17 cellular contexts compared by ENCODE assay signal in genomic region chr4:30600246-30600645, GRCh38.
DNase-seq lines count a peak whose midpoint lies in the region; ATAC-seq and TF ChIP-seq lines count a peak whose summit lies in the region.
"Had no signal": no experiment of that assay in that cellular context is flagged by ENCODE, and none has a peak within 500 bp of the region (broad histone marks: within the 10 kb centered on the region; RNA-seq: fewer than 3 reads in every experiment).

No MANE protein-coding gene starts in this region.

- ATAC-seq in HG03457 (IDR thresholded peaks at IDR 0.05; ENCODE audit: unreplicated experiment) = no peak
- ATAC-seq: activated T-helper 17 cell treated with anti-CD3 and anti-CD28 coated beads, Interleukin-2, amount 50 U/mL, for 72 hours; stimulated activated memory B cell treated with anti-CD40 and anti-IgM and Interleukin-4, amounts not matched to agents 10 μg/mL and 1 μg/mL and 100 μg/mL, for 72 hours; upper lobe of right lung had no signal

- H3K4me1 Mint-ChIP-seq in activated T-helper 2 cell treated with anti-CD3 and anti-CD28 coated beads, Interferon-gamma antibody, Interleukin-2, Interleukin-4, amounts not matched to agents 10 μg/mL and 5 μg/mL and 100 μg/mL, durations not matched to agents 14 hours and 24 hours and 36 hours (ENCODE audit: low read depth) = no peaks in the 10 kb centered on the region
- H3K4me1 Mint-ChIP-seq: activated T-helper 17 cell treated with anti-CD3 and anti-CD28 coated beads, Interleukin-2, amount 50 U/mL, for 72 hours; stimulated activated memory B cell treated with anti-CD40 and anti-IgM and Interleukin-4, amounts not matched to agents 10 μg/mL and 1 μg/mL and 100 μg/mL, for 72 hours had no signal

- H3K27ac Mint-ChIP-seq in activated T-helper 2 cell treated with anti-CD3 and anti-CD28 coated beads, Interferon-gamma antibody, Interleukin-2, Interleukin-4, amounts not matched to agents 10 μg/mL and 5 μg/mL and 100 μg/mL, durations not matched to agents 14 hours and 24 hours and 36 hours = no peak overlapping the region
- H3K27ac Mint-ChIP-seq: activated T-helper 17 cell treated with anti-CD3 and anti-CD28 coated beads, Interleukin-2, amount 50 U/mL, for 72 hours; stimulated activated memory B cell treated with anti-CD40 and anti-IgM and Interleukin-4, amounts not matched to agents 10 μg/mL and 1 μg/mL and 100 μg/mL, for 72 hours had no signal

- DNase-seq in HS-5 (ENCODE audit: low read depth) = peak; percentile 16
- DNase-seq in SK-MEL-5 (ENCODE audit: low read depth, low spot score) = peak; percentile 96
- peak; percentile 57 for DNase-seq in fibroblast of pulmonary artery (ENCODE audit: low read depth)
- peak; percentile 12 for DNase-seq in retina
- DNase-seq in NK-92 (lab: John Stamatoyannopoulos, UW; ENCODE audit: unreplicated experiment) = no peak
- no peak for DNase-seq in activated T-helper 2 cell treated with anti-CD3 and anti-CD28 coated beads, Interferon-gamma antibody, Interleukin-2, Interleukin-4, amounts not matched to agents 10 μg/mL and 5 μg/mL and 100 μg/mL, durations not matched to agents 14 hours and 24 hours and 36 hours (ENCODE audit: low spot score)
- DNase-seq: activated CD8-positive, alpha-beta memory T cell treated with anti-CD3 and anti-CD28 coated beads for 24 hours; aorta; C1 segment of cervical spinal cord; DMS53; NCI-H1436 treated with DMSO at 0.1 percent for 48 hours; NCI-H446 treated with DMSO at 0.1 percent for 48 hours; occipital lobe; upper lobe of right lung had no signal

- no peak for TF ChIP-seq CTCF in fibroblast of pulmonary artery (IDR thresholded peaks at IDR 0.05; ENCODE audit: low read length, missing control alignments)

- intact Hi-C loops in activated T-helper 2 cell treated with anti-CD3 and anti-CD28 coated beads, Interferon-gamma antibody, Interleukin-2, Interleukin-4, amounts not matched to agents 10 μg/mL and 5 μg/mL and 100 μg/mL, durations not matched to agents 14 hours and 24 hours and 36 hours (cut with micrococcal nuclease) = no loop called here

- no peak overlapping the region for H3K4me3 Mint-ChIP-seq in activated T-helper 2 cell treated with anti-CD3 and anti-CD28 coated beads, Interferon-gamma antibody, Interleukin-2, Interleukin-4, amounts not matched to agents 10 μg/mL and 5 μg/mL and 100 μg/mL, durations not matched to agents 14 hours and 24 hours and 36 hours (ENCODE audit: low read depth)
- H3K4me3 Mint-ChIP-seq: activated T-helper 17 cell treated with anti-CD3 and anti-CD28 coated beads, Interleukin-2, amount 50 U/mL, for 72 hours; stimulated activated memory B cell treated with anti-CD40 and anti-IgM and Interleukin-4, amounts not matched to agents 10 μg/mL and 1 μg/mL and 100 μg/mL, for 72 hours had no signal

- no peaks in the 10 kb centered on the region for H3K27me3 Mint-ChIP-seq in activated T-helper 2 cell treated with anti-CD3 and anti-CD28 coated beads, Interferon-gamma antibody, Interleukin-2, Interleukin-4, amounts not matched to agents 10 μg/mL and 5 μg/mL and 100 μg/mL, durations not matched to agents 14 hours and 24 hours and 36 hours (ENCODE audit: low read depth)
- H3K27me3 Mint-ChIP-seq: activated T-helper 17 cell treated with anti-CD3 and anti-CD28 coated beads, Interleukin-2, amount 50 U/mL, for 72 hours; stimulated activated memory B cell treated with anti-CD40 and anti-IgM and Interleukin-4, amounts not matched to agents 10 μg/mL and 1 μg/mL and 100 μg/mL, for 72 hours had no signal

- peaks cover 23% of the 10 kb centered on the region for H3K9me3 Mint-ChIP-seq in activated T-helper 2 cell treated with anti-CD3 and anti-CD28 coated beads, Interferon-gamma antibody, Interleukin-2, Interleukin-4, amounts not matched to agents 10 μg/mL and 5 μg/mL and 100 μg/mL, durations not matched to agents 14 hours and 24 hours and 36 hours
- H3K9me3 Mint-ChIP-seq: stimulated activated memory B cell treated with anti-CD40 and anti-IgM and Interleukin-4, amounts not matched to agents 10 μg/mL and 1 μg/mL and 100 μg/mL, for 72 hours had no signal

- no peaks in the 10 kb centered on the region for H3K36me3 Mint-ChIP-seq in activated T-helper 2 cell treated with anti-CD3 and anti-CD28 coated beads, Interferon-gamma antibody, Interleukin-2, Interleukin-4, amounts not matched to agents 10 μg/mL and 5 μg/mL and 100 μg/mL, durations not matched to agents 14 hours and 24 hours and 36 hours (ENCODE audit: low read depth)
- H3K36me3 Mint-ChIP-seq: stimulated activated memory B cell treated with anti-CD40 and anti-IgM and Interleukin-4, amounts not matched to agents 10 μg/mL and 1 μg/mL and 100 μg/mL, for 72 hours had no signal

- no peak overlapping the region for H3K4me3 ChIP-seq in fibroblast of pulmonary artery (replicated peaks; ENCODE audit: low read depth, low read length)
- H3K4me3 ChIP-seq: upper lobe of right lung had no signal

- in situ Hi-C loops in SK-MEL-5 (cut with HindIII; ENCODE audit: low pct_unique_long_range_greater_than_20kb, low sequenced_read_pairs) = no loop called here

Comparison
In these comparisons a context has a peak if more than half of its experiments do, and no peak if none do; other contexts are left out.
1. DNase-seq: peak in HS-5 (single experiment), SK-MEL-5 (single experiment), fibroblast of pulmonary artery (single experiment) and retina (single experiment); none in NK-92 (single experiment) and activated T-helper 2 cell treated with anti-CD3 and anti-CD28 coated beads, Interferon-gamma antibody, Interleukin-2, Interleukin-4, amounts not matched to agents 10 μg/mL and 5 μg/mL and 100 μg/mL, durations not matched to agents 14 hours and 24 hours and 36 hours (single experiment).